In the genomic region with DNA sequence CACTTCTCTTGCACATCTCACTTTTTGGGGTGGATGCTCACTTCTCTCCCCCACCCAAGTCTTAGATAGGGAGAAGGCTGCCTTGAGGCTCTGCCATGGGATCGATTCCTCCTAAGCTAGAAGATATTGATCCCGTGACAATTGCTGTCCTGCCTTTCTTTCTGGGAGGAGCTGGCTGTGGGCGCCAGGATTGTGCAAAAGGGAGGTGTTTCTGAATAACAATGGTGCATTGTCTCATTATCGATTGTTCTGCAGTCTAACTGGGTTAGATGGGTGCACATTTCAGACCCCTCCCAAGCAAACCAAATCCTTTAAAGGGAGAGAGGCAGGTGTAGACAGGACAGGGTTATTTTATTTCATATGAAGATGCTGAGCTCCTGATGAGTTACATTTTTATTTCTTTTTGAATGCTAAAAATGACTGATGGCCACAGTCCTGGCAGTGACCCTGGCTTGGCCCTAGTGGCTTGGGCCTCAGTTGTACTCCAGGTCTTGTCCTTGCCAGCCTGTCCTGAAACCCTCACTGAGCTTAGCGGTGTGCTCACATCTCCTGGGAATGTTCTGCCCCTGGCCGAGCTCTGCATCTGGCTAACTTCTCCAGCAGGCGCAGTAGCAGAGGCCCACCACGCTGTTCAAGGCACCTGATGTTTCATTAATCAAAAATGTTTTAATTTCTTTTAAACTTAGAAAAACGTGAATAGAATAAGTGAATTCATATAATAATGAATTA, we compare ENCODE assay signal across 25 cellular contexts.
"Had no signal": no experiment of that assay in that cellular context is flagged by ENCODE, and none has a peak within 500 bp of the region (broad histone marks: within the 10 kb centered on the region; RNA-seq: fewer than 3 reads in every experiment).

No MANE protein-coding gene starts in this region.

- DNase-seq: cortex of kidney; effector memory CD4-positive, alpha-beta T cell; head of caudate nucleus; left ventricle myocardium superior; mesenchymal stem cell; midbrain; naive B cell; psoas muscle; retina; spleen; stimulated activated CD4-positive, alpha-beta T cell treated with anti-CD3 and anti-CD28 coated beads, Interleukin-15, amount 100 ng/mL, for 24 hours; stimulated activated CD4-positive, alpha-beta T cell treated with anti-CD3 and anti-CD28 coated beads, Interleukin-1b, Interleukin-23, amount 100 ng/mL, for 48 hours; stimulated activated CD4-positive, alpha-beta T cell treated with anti-CD3 and anti-CD28 coated beads, Interleukin-4, amount 100 ng/mL, for 24 hours; stimulated activated naive B cell treated with anti-CD40 and anti-IgM and Interleukin-4, amounts not matched to agents 10 μg/mL and 1 μg/mL and 100 μg/mL, for 72 hours; stimulated activated naive CD8-positive, alpha-beta T cell treated with anti-CD3 and anti-CD28 coated beads, Interleukin-15, amount 100 ng/mL, for 72 hours; testis; upper lobe of right lung had no signal

- H3K4me3 ChIP-seq: esophagus muscularis mucosa, hepatocyte, lung, psoas muscle, spleen, testis, tibial nerve, upper lobe of right lung, vagina had no signal

- H3K27me3 ChIP-seq: esophagus muscularis mucosa, hepatocyte, testis, tibial nerve, upper lobe of right lung, vagina had no signal

- H3K9me3 Mint-ChIP-seq: nephron; stimulated activated naive B cell treated with anti-CD40 and anti-IgM and Interleukin-4, amounts not matched to agents 10 μg/mL and 1 μg/mL and 100 μg/mL, for 72 hours; stimulated activated naive CD8-positive, alpha-beta T cell treated with anti-CD3 and anti-CD28 coated beads, Interleukin-15, amount 100 ng/mL, for 72 hours had no signal

- H3K27ac Mint-ChIP-seq: nephron; stimulated activated naive B cell treated with anti-CD40 and anti-IgM and Interleukin-4, amounts not matched to agents 10 μg/mL and 1 μg/mL and 100 μg/mL, for 72 hours; stimulated activated naive CD8-positive, alpha-beta T cell treated with anti-CD3 and anti-CD28 coated beads, Interleukin-15, amount 100 ng/mL, for 72 hours had no signal

- H3K4me1 Mint-ChIP-seq: naive B cell; stimulated activated naive B cell treated with anti-CD40 and anti-IgM and Interleukin-4, amounts not matched to agents 10 μg/mL and 1 μg/mL and 100 μg/mL, for 72 hours; stimulated activated naive CD8-positive, alpha-beta T cell treated with anti-CD3 and anti-CD28 coated beads, Interleukin-15, amount 100 ng/mL, for 72 hours had no signal

- H3K36me3 Mint-ChIP-seq: naive B cell; stimulated activated naive B cell treated with anti-CD40 and anti-IgM and Interleukin-4, amounts not matched to agents 10 μg/mL and 1 μg/mL and 100 μg/mL, for 72 hours had no signal

- ATAC-seq: left ventricle myocardium superior; psoas muscle; sciatic nerve; stimulated activated naive B cell treated with anti-CD40 and anti-IgM and Interleukin-4, amounts not matched to agents 10 μg/mL and 1 μg/mL and 100 μg/mL, for 72 hours; stimulated activated naive CD8-positive, alpha-beta T cell treated with anti-CD3 and anti-CD28 coated beads, Interleukin-15, amount 100 ng/mL, for 72 hours; upper lobe of right lung had no signal

- H3K9me3 ChIP-seq: esophagus muscularis mucosa, psoas muscle, spleen, testis, tibial nerve, upper lobe of right lung, vagina had no signal

- H3K4me1 ChIP-seq: psoas muscle, spleen, testis, tibial nerve, upper lobe of right lung, vagina had no signal

- H3K4me3 Mint-ChIP-seq: naive B cell; nephron; stimulated activated naive B cell treated with anti-CD40 and anti-IgM and Interleukin-4, amounts not matched to agents 10 μg/mL and 1 μg/mL and 100 μg/mL, for 72 hours; stimulated activated naive CD8-positive, alpha-beta T cell treated with anti-CD3 and anti-CD28 coated beads, Interleukin-15, amount 100 ng/mL, for 72 hours had no signal

- H3K27ac ChIP-seq: epithelial cell of prostate, hepatocyte, psoas muscle, spleen, testis, tibial nerve, upper lobe of right lung, vagina had no signal

- H3K36me3 ChIP-seq: esophagus muscularis mucosa, spleen, tibial nerve, upper lobe of right lung, vagina had no signal
